ENCODE assay signal across 1 cellular context in genomic region chr3:47824541-47825473, GRCh38.
TF ChIP-seq lines count a peak whose summit lies in the region.

No MANE protein-coding gene starts in this region.

TF ChIP-seq in HepG2, 621 proteins besides CTCF, POLR2A, EP300 and RAD21 (continued from another document and continues in another):
- TF ChIP-seq ZNF513 (CRISPR knock-in tag; conservative IDR thresholded peaks at IDR 0.05) (no peak), PTBP1 (IDR thresholded peaks at IDR 0.05; ENCODE audit: low read depth, low read length, poor library complexity, severe bottlenecking) (no peak), PRDM15 (CRISPR knock-in tag; IDR thresholded peaks at IDR 0.05) (no peak), SAP130 (CRISPR knock-in tag; IDR thresholded peaks at IDR 0.05; ENCODE audit: low read depth) (peak; percentile 90), ARNT (IDR thresholded peaks at IDR 0.05) (no peak), ZNF275 (CRISPR knock-in tag; IDR thresholded peaks at IDR 0.05; ENCODE audit: borderline replicate concordance) (no peak), ZNF747 (CRISPR knock-in tag; IDR thresholded peaks at IDR 0.05; ENCODE audit: borderline replicate concordance) (peak; percentile 66; the same call in 1 of the 2 replicates), ZNF335 (CRISPR knock-in tag; IDR thresholded peaks at IDR 0.05) (no peak), POGK (CRISPR knock-in tag; conservative IDR thresholded peaks at IDR 0.05) (peak; percentile 93), ZNF207 (IDR thresholded peaks at IDR 0.05; ENCODE audit: borderline replicate concordance) (no peak), ZNF574 (CRISPR knock-in tag; IDR thresholded peaks at IDR 0.05) (peak; percentile 100), NFRKB (IDR thresholded peaks at IDR 0.05) (no peak), ZNF879 (CRISPR knock-in tag; IDR thresholded peaks at IDR 0.05) (peak; percentile 57; the same call in 1 of the 2 replicates), ZNF569 (CRISPR knock-in tag; IDR thresholded peaks at IDR 0.05; ENCODE audit: borderline replicate concordance) (no peak), KLF16 (CRISPR knock-in tag; IDR thresholded peaks at IDR 0.05) (peak in 1 of 2 experiments; percentile 46; a peak in 1 of 4 replicates), HBP1 (CRISPR knock-in tag; IDR thresholded peaks at IDR 0.05; ENCODE audit: low read depth) (peak; percentile 75; the same call in 1 of the 2 replicates), HMG20B (CRISPR knock-in tag; conservative IDR thresholded peaks at IDR 0.05) (no peak; the same call in 1 of the 2 replicates), ZBTB40 (IDR thresholded peaks at IDR 0.05) (no peak), ZBTB40 (CRISPR knock-in tag; IDR thresholded peaks at IDR 0.05) (peak; percentile 69), STAG1 (CRISPR knock-in tag; IDR thresholded peaks at IDR 0.05) (peak; percentile 59), SOX13 (IDR thresholded peaks at IDR 0.05) (no peak), SOX13 (CRISPR knock-in tag; conservative IDR thresholded peaks at IDR 0.05 in 1 of 2, IDR thresholded peaks at IDR 0.05 in 1 of 2) (peak in 1 of 2 experiments; percentile 35; a peak in 1 of 4 replicates), ZNF550 (CRISPR knock-in tag; IDR thresholded peaks at IDR 0.05; ENCODE audit: borderline replicate concordance) (no peak), ZNF234 (CRISPR knock-in tag; conservative IDR thresholded peaks at IDR 0.05) (no peak), CEBPB (IDR thresholded peaks at IDR 0.05; ENCODE audit: borderline replicate concordance, low read depth, low read length) (no peak), PLRG1 (conservative IDR thresholded peaks at IDR 0.05) (no peak), EZH2 (conservative IDR thresholded peaks at IDR 0.05; ENCODE audit: low read depth, low read length) (no peak), MTA1 (CRISPR knock-in tag; IDR thresholded peaks at IDR 0.05; ENCODE audit: borderline replicate concordance) (peak; percentile 63; the same call in 1 of the 2 replicates), JUNB (CRISPR knock-in tag; IDR thresholded peaks at IDR 0.05; ENCODE audit: borderline replicate concordance) (no peak), IRF9 (CRISPR knock-in tag; IDR thresholded peaks at IDR 0.05; ENCODE audit: borderline replicate concordance) (peak; percentile 93; the same call in 1 of the 2 replicates), ZFYVE20 (CRISPR knock-in tag; IDR thresholded peaks at IDR 0.05; ENCODE audit: borderline replicate concordance, low read depth) (no peak), STAT5B (CRISPR knock-in tag; IDR thresholded peaks at IDR 0.05) (0 out of 2 replicates have a peak, but pooled peaks have one; percentile 22), ELF1 (CRISPR knock-in tag; IDR thresholded peaks at IDR 0.05) (no peak)
